1 cellular context compared by ENCODE assay signal in genomic region chr12:49232940-49233841, GRCh38.
TF ChIP-seq lines count a peak whose summit lies in the region.

No MANE protein-coding gene starts in this region.

TF ChIP-seq in K562, 482 proteins besides CTCF, POLR2A, EP300 and RAD21 (continued from another document):
- no peak for TF ChIP-seq CEBPZ (IDR thresholded peaks at IDR 0.05; ENCODE audit: borderline replicate concordance, low read depth, low read length)
- TF ChIP-seq RBM34 (IDR thresholded peaks at IDR 0.05; ENCODE audit: borderline replicate concordance, insufficient read depth, low read length) = no peak
- TF ChIP-seq EP400 (IDR thresholded peaks at IDR 0.05) = peak; percentile 61
- TF ChIP-seq ZNF639 (CRISPR knock-in tag; conservative IDR thresholded peaks at IDR 0.05 in 1 of 2, IDR thresholded peaks at IDR 0.05 in 1 of 2) = peak in 1 of 2 experiments; percentile 80; a peak in 2 of 4 replicates
- 0 out of 2 replicates have a peak, but pooled peaks have one; percentile 13 for TF ChIP-seq ZNF695 (CRISPR knock-in tag; IDR thresholded peaks at IDR 0.05)
- no peak for TF ChIP-seq IFI16 (CRISPR knock-in tag; IDR thresholded peaks at IDR 0.05)
- TF ChIP-seq NEUROD1 (IDR thresholded peaks at IDR 0.05; ENCODE audit: borderline replicate concordance, low read depth, low read length, partially characterized antibody) = peak; percentile 68
- peak; percentile 93 for TF ChIP-seq PHB2 (IDR thresholded peaks at IDR 0.05; ENCODE audit: low read depth)
- TF ChIP-seq MBD1 (CRISPR knock-in tag; IDR thresholded peaks at IDR 0.05) = no peak
- peak; percentile 94 for TF ChIP-seq GATA2 (CRISPR knock-in tag; IDR thresholded peaks at IDR 0.05)
- peak; percentile 95 for TF ChIP-seq DMBX1 (CRISPR knock-in tag; IDR thresholded peaks at IDR 0.05; ENCODE audit: borderline replicate concordance)
- no peak; the same call in 1 of the 2 replicates for TF ChIP-seq TFE3 (CRISPR knock-in tag; IDR thresholded peaks at IDR 0.05)
- TF ChIP-seq BDP1 (IDR thresholded peaks at IDR 0.05; ENCODE audit: insufficient read depth, insufficient read length) = no peak
- no peak for TF ChIP-seq ZBTB40 (IDR thresholded peaks at IDR 0.05)
- no peak for TF ChIP-seq ZBTB40 (CRISPR knock-in tag; IDR thresholded peaks at IDR 0.05)
- TF ChIP-seq MCM3 (IDR thresholded peaks at IDR 0.05) = no peak
- TF ChIP-seq ARID3B (CRISPR knock-in tag; IDR thresholded peaks at IDR 0.05; ENCODE audit: borderline replicate concordance) = no peak
- TF ChIP-seq STAG1 (CRISPR knock-in tag; IDR thresholded peaks at IDR 0.05; ENCODE audit: borderline replicate concordance) = no peak
- no peak for TF ChIP-seq ID3 (CRISPR knock-in tag; IDR thresholded peaks at IDR 0.05)
- TF ChIP-seq ID3 (tag; IDR thresholded peaks at IDR 0.05) = peak; percentile 52
- TF ChIP-seq ZEB2 (IDR thresholded peaks at IDR 0.05) = peak; percentile 81; the same call in 1 of the 2 replicates
- no peak for TF ChIP-seq ELF1 (tag; IDR thresholded peaks at IDR 0.05)
- TF ChIP-seq ZNF408 (CRISPR knock-in tag; IDR thresholded peaks at IDR 0.05; ENCODE audit: low read depth) = no peak
- TF ChIP-seq CUX1 (CRISPR knock-in tag; IDR thresholded peaks at IDR 0.05) = no peak
- no peak for TF ChIP-seq NCOA2 (IDR thresholded peaks at IDR 0.05; ENCODE audit: partially characterized antibody in 2 of 2)
- TF ChIP-seq ELF2 (CRISPR knock-in tag; IDR thresholded peaks at IDR 0.05) = no peak
- no peak for TF ChIP-seq ASH1L (IDR thresholded peaks at IDR 0.05; ENCODE audit: borderline replicate concordance, low read depth, partially characterized antibody)
